Comparison of ENCODE assay signal across 25 cellular contexts in the genomic region with DNA sequence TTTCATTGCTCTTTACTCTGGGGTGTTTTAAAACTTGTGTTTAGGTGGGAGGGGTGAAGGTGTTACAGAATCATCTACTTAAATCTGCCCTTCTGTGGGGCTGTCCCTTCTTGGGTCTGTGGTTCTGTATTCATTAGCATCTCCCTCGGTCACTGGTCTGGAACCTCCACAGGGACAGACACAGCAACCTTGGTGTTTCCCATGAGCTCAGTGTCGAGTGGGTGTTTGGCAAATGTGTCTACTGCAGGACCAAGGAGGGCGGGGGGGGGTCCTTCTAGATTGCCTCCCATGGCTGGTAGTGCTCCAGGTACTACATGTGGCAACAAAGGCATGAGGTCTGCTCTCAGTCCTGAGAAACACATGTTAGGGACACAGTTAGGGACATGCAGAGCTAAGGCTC.
"Had no signal": no experiment of that assay in that cellular context is flagged by ENCODE, and none has a peak within 500 bp of the region (broad histone marks: within the 10 kb centered on the region; RNA-seq: fewer than 3 reads in every experiment).

No MANE protein-coding gene starts in this region.

- H3K27me3 Mint-ChIP-seq: dendritic cell treated with granulocyte-macrophage colony-stimulating factor and Interleukin-4, amounts not matched to agents 40 ng/mL and 50 ng/mL, for 4 days; effector memory CD8-positive, alpha-beta T cell had no signal

- H3K27me3 ChIP-seq: colonic mucosa, esophagus muscularis mucosa, foreskin keratinocyte, gastrocnemius medialis, gastroesophageal sphincter had no signal

- DNase-seq: colonic mucosa; cortex of kidney; dermis blood vessel endothelial cell; dorsolateral prefrontal cortex; effector CD4-positive, alpha-beta T cell; effector CD8-positive, alpha-beta T cell; effector memory CD4-positive, alpha-beta T cell; effector memory CD8-positive, alpha-beta T cell; endodermal cell; erythroblast; esophagus squamous epithelium; foreskin fibroblast; foreskin keratinocyte; foreskin melanocyte; gastrocnemius medialis; glutamatergic neuron; head of caudate nucleus; heart left ventricle; heart right ventricle had no signal

- H3K4me1 Mint-ChIP-seq: endodermal cell had no signal

- H3K9me3 ChIP-seq: colonic mucosa, esophagus muscularis mucosa, esophagus squamous epithelium, gastrocnemius medialis, gastroesophageal sphincter, heart left ventricle, heart right ventricle had no signal

- ATAC-seq: effector memory CD8-positive, alpha-beta T cell; esophagus mucosa; foreskin keratinocyte; gastrocnemius medialis; gastroesophageal sphincter; heart left ventricle; heart right ventricle had no signal

- H3K4me3 Mint-ChIP-seq: dendritic cell treated with granulocyte-macrophage colony-stimulating factor and Interleukin-4, amounts not matched to agents 40 ng/mL and 50 ng/mL, for 4 days; effector memory CD8-positive, alpha-beta T cell; endodermal cell had no signal

- H3K4me3 ChIP-seq: colonic mucosa, coronary artery, dorsolateral prefrontal cortex, esophagus muscularis mucosa, esophagus squamous epithelium, gastrocnemius medialis, gastroesophageal sphincter, heart left ventricle, heart right ventricle had no signal

- H3K4me1 ChIP-seq: colonic mucosa, esophagus muscularis mucosa, esophagus squamous epithelium, foreskin keratinocyte, gastrocnemius medialis, gastroesophageal sphincter, heart left ventricle, heart right ventricle had no signal

- H3K9me3 Mint-ChIP-seq: dendritic cell treated with granulocyte-macrophage colony-stimulating factor and Interleukin-4, amounts not matched to agents 40 ng/mL and 50 ng/mL, for 4 days; effector memory CD8-positive, alpha-beta T cell; endodermal cell had no signal

- H3K36me3 ChIP-seq: colonic mucosa, esophagus muscularis mucosa, esophagus squamous epithelium, gastrocnemius medialis, gastroesophageal sphincter, heart left ventricle, heart right ventricle had no signal

- H3K27ac Mint-ChIP-seq: dendritic cell treated with granulocyte-macrophage colony-stimulating factor and Interleukin-4, amounts not matched to agents 40 ng/mL and 50 ng/mL, for 4 days; effector memory CD8-positive, alpha-beta T cell; endodermal cell had no signal

- H3K27ac ChIP-seq: colonic mucosa, coronary artery, dorsolateral prefrontal cortex, epithelial cell of prostate, esophagus muscularis mucosa, esophagus squamous epithelium, foreskin keratinocyte, gastrocnemius medialis, gastroesophageal sphincter, heart left ventricle, heart right ventricle had no signal
